In the genomic region with DNA sequence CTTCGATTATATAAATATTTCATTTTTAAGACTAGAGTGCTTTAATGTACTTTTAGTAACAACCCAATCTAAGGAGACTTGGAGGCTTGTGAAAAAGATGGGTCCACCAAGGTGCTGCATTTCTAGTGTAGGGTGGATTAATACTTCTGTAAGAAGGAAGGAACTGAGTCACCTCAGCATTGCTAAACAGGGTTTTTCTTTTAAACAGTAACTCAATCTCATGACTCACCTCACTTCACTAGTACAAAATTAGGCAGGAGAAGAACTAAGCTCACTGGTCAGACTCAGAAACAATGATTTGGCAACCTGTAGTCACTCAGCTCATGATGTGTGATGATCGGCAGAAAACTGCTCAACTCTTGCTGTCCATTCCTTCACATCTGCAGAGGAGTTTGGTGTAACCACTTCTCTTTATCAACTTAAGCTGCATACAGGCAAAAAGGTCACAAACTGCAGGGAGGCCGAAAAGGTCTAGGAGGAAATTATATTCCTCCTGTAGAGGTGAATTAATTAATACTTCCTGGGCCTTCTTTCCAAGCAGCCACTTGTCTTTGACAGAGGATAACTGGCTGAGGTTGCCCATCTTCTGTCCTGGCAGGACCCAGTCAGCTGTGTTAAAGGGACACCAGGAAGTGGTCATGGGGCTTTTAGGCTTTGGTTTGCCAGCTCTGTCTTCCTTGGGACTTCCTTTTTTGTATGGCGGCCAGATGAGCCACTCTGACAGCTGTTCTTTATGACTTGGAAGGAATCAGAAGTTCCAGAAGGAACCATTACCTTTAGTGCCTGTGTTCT, we compare ENCODE assay signal across 12 cellular contexts.
A peak's percentile ranks its signal among the peaks of the same experiment; 100 is the strongest.
DNase-seq lines count a peak whose midpoint lies in the region; ATAC-seq and TF ChIP-seq lines count a peak whose summit lies in the region.
"Had no signal": no experiment of that assay in that cellular context is flagged by ENCODE, and none has a peak within 500 bp of the region (broad histone marks: within the 10 kb centered on the region; RNA-seq: fewer than 3 reads in every experiment).

No MANE protein-coding gene starts in this region.

- H3K27ac ChIP-seq in PC-3 (ENCODE audit: low read length) (no peak overlapping the region), gastroesophageal sphincter (no peak overlapping the region), caudate nucleus (ENCODE audit: low read depth, low read length) (no peak overlapping the region)
- H3K27ac ChIP-seq: ascending aorta, sigmoid colon had no signal

- H3K27me3 ChIP-seq in PC-3 (ENCODE audit: low read length), result peaks cover 37% of the 10 kb centered on the region
- H3K27me3 ChIP-seq in gastroesophageal sphincter, result no peaks in the 10 kb centered on the region
- H3K27me3 ChIP-seq: ascending aorta, sigmoid colon had no signal

- intact Hi-C loops in PC-3 (cut with micrococcal nuclease), result no loop called here

- ATAC-seq in GM19395 (IDR thresholded peaks at IDR 0.05; ENCODE audit: unreplicated experiment) (peak; percentile 57), PC-3 (peak; percentile 99), esophagus mucosa (peak; percentile 90), gastroesophageal sphincter (no peak)

- H3K9me3 ChIP-seq in PC-3 (ENCODE audit: low read length), result no peaks in the 10 kb centered on the region
- peaks cover 0 to 10% (median 0%) of the 10 kb centered on the region in 3 donors for H3K9me3 ChIP-seq in gastroesophageal sphincter
- H3K9me3 ChIP-seq: ascending aorta had no signal

- H3K4me3 ChIP-seq in PC-3 (ENCODE audit: low read length), result no peak overlapping the region
- H3K4me3 ChIP-seq in gastroesophageal sphincter, result no peak overlapping the region
- H3K4me3 ChIP-seq: ascending aorta, sigmoid colon had no signal

- TF ChIP-seq CTCF in PC-3 (conservative IDR thresholded peaks at IDR 0.05; ENCODE audit: low read depth, low read length), result no peak
- TF ChIP-seq CTCF in gastroesophageal sphincter (IDR thresholded peaks at IDR 0.05), result no peak

- POLR2A ChIA-PET in PC-3 (lab: Charles Lee; ENCODE audit: unreplicated experiment), result interaction anchor here (0.7 kb wide), 1 partner anchor 264 kb away, joined by 4 read pairs; no protein-coding TSS in a partner anchor

- H3K9me2 ChIP-seq in PC-3 (replicated peaks; ENCODE audit: low read length), result no peaks in the 10 kb centered on the region

- no peaks in the 10 kb centered on the region for H3F3A ChIP-seq in PC-3 (ENCODE audit: low read length, unreplicated experiment)

- WGBS in gastroesophageal sphincter (ENCODE audit: low coverage in 1 of 2), 2 donors, result 79 to 80% methylated on average over 4 of the region's 4 CpGs

- no peaks in the 10 kb centered on the region for H3K79me2 ChIP-seq in PC-3 (ENCODE audit: low read length)

- no peak overlapping the region for H3K9ac ChIP-seq in PC-3 (ENCODE audit: low read length)

- TF ChIP-seq EP300 in gastroesophageal sphincter (IDR thresholded peaks at IDR 0.05), result no peak

- H4K20me1 ChIP-seq in PC-3 (ENCODE audit: low read length), result no peaks in the 10 kb centered on the region

- no peak overlapping the region for H3K4me2 ChIP-seq in PC-3 (ENCODE audit: low read length)

- CTCF ChIA-PET in PC-3 (lab: Charles Lee), result interaction anchor here (0.5 kb wide), 1 partner anchor 817 kb away, joined by 3 read pairs; no protein-coding TSS in a partner anchor

- H3K36me3 ChIP-seq in PC-3 (ENCODE audit: low read depth, low read length) (no peaks in the 10 kb centered on the region), gastroesophageal sphincter (no peaks in the 10 kb centered on the region)
- H3K36me3 ChIP-seq: ascending aorta, sigmoid colon had no signal

- TF ChIP-seq POLR2A in gastroesophageal sphincter (IDR thresholded peaks at IDR 0.05), result no peak

- no peak overlapping the region; the same call in 1 of the 2 replicates for H2AFZ ChIP-seq in PC-3 (ENCODE audit: low read length)

- no TSS peak for BruUV-seq in PC-3 (replicated peaks; lab: Mats Ljungman, UMichigan)

- H3K4me1 ChIP-seq in PC-3 (ENCODE audit: insufficient read depth, low read length), result peaks cover 9% of the 10 kb centered on the region; the same call in 1 of the 2 replicates
- H3K4me1 ChIP-seq in gastroesophageal sphincter, result no peaks in the 10 kb centered on the region
- H3K4me1 ChIP-seq: ascending aorta, sigmoid colon had no signal

- DNase-seq in AG08396 (ENCODE audit: low spot score) (peak; percentile 29), PC-3 (peak; percentile 91), DMS153 treated with DMSO at 0.1 percent for 48 hours (lab: John Stamatoyannopoulos, UW; ENCODE audit: unreplicated experiment) (no peak), NCI-H82 (lab: John Stamatoyannopoulos, UW) (no peak), caudate nucleus (lab: John Stamatoyannopoulos, UW) (no peak)
- DNase-seq: left cardiac atrium, MM.1S, sigmoid colon had no signal

Comparison
In these comparisons a context has a peak if more than half of its experiments do, and no peak if none do; other contexts are left out.
1. DNase-seq: peak in AG08396 (single experiment) and PC-3 (single experiment); none in DMS153 treated with DMSO at 0.1 percent for 48 hours (single experiment), NCI-H82 (single experiment) and caudate nucleus (0 of 61).